ENCODE assay signal across 26 cellular contexts in genomic region chr4:80219301-80220025, GRCh38. TPM values are rescaled to one million over a fixed set of nuclear protein-coding genes. Genes with fewer than 3 reads are reported as not detected.
DNase-seq lines count a peak whose midpoint lies in the region; ATAC-seq and TF ChIP-seq lines count a peak whose summit lies in the region.
"Had no signal": no experiment of that assay in that cellular context is flagged by ENCODE, and none has a peak within 500 bp of the region (broad histone marks: within the 10 kb centered on the region; RNA-seq: fewer than 3 reads in every experiment).

No MANE protein-coding gene starts in this region.

- H3K79me2 ChIP-seq in PC-3 (ENCODE audit: low read length): no peaks in the 10 kb centered on the region
- H3K79me2 ChIP-seq in Karpas-422 (ENCODE audit: low read length): no peaks in the 10 kb centered on the region

- TF ChIP-seq CTCF in PC-3 (conservative IDR thresholded peaks at IDR 0.05; ENCODE audit: low read depth, low read length): no peak
- no peak for TF ChIP-seq CTCF in cardiac fibroblast (IDR thresholded peaks at IDR 0.05; ENCODE audit: low read depth, low read length)
- TF ChIP-seq CTCF in Calu3 (IDR thresholded peaks at IDR 0.05; ENCODE audit: unreplicated experiment): no peak

- no peak overlapping the region for H3K4me3 Mint-ChIP-seq in Calu3 (ENCODE audit: low read depth, unreplicated experiment)
- H3K4me3 Mint-ChIP-seq: activated naive CD8-positive, alpha-beta T cell treated with anti-CD3 and anti-CD28 coated beads for 36 hours; CD14-positive monocyte; immature natural killer cell had no signal

- peaks cover 9% of the 10 kb centered on the region for H3F3A ChIP-seq in PC-3 (ENCODE audit: low read length, unreplicated experiment)

- no peaks in the 10 kb centered on the region for H3K36me3 Mint-ChIP-seq in Calu3 (ENCODE audit: insufficient read depth, unreplicated experiment)
- H3K36me3 Mint-ChIP-seq: activated naive CD8-positive, alpha-beta T cell treated with anti-CD3 and anti-CD28 coated beads for 36 hours; CD14-positive monocyte; immature natural killer cell had no signal

- H3K27me3 ChIP-seq in PC-3 (ENCODE audit: low read length) (no peaks in the 10 kb centered on the region), Karpas-422 (ENCODE audit: low read length) (no peaks in the 10 kb centered on the region)
- H3K27me3 ChIP-seq: brain microvascular endothelial cell had no signal

- H3K27ac Mint-ChIP-seq in Calu3 (ENCODE audit: unreplicated experiment): no peak overlapping the region
- H3K27ac Mint-ChIP-seq: activated naive CD8-positive, alpha-beta T cell treated with anti-CD3 and anti-CD28 coated beads for 36 hours; CD14-positive monocyte; immature natural killer cell had no signal

- H3K4me1 Mint-ChIP-seq in Calu3 (ENCODE audit: low read depth, unreplicated experiment): no peaks in the 10 kb centered on the region
- H3K4me1 Mint-ChIP-seq: immature natural killer cell had no signal

- POLR2A ChIA-PET in PC-3 (lab: Charles Lee; ENCODE audit: unreplicated experiment): no interaction called here

- H3K9me3 Mint-ChIP-seq in Calu3 (ENCODE audit: low read depth, unreplicated experiment): no peaks in the 10 kb centered on the region
- H3K9me3 Mint-ChIP-seq: activated naive CD8-positive, alpha-beta T cell treated with anti-CD3 and anti-CD28 coated beads for 36 hours; CD14-positive monocyte; immature natural killer cell had no signal

- peak; percentile 87 for ATAC-seq in PC-3
- ATAC-seq in GM18861 (IDR thresholded peaks at IDR 0.05; ENCODE audit: unreplicated experiment): no peak
- ATAC-seq: esophagus mucosa, right cardiac atrium had no signal

- no peaks in the 10 kb centered on the region for H3K27me3 Mint-ChIP-seq in Calu3 (ENCODE audit: unreplicated experiment)

- H3K9me2 ChIP-seq in PC-3 (replicated peaks; ENCODE audit: low read length) (no peaks in the 10 kb centered on the region), Karpas-422 (replicated peaks; ENCODE audit: insufficient read depth, low read length) (no peaks in the 10 kb centered on the region)

- H3K9ac ChIP-seq in PC-3 (ENCODE audit: low read length) (no peak overlapping the region), Karpas-422 (ENCODE audit: low read length) (no peak overlapping the region)

- H3K27ac ChIP-seq in PC-3 (ENCODE audit: low read length): peak overlapping the region; percentile 51
- no peak overlapping the region for H3K27ac ChIP-seq in Karpas-422 (ENCODE audit: low read length)
- H3K27ac ChIP-seq: brain microvascular endothelial cell, PC-9, SK-N-MC had no signal

- 0 out of 2 replicates have a peak overlapping the region, but pooled peaks have one; percentile 1 for H2AFZ ChIP-seq in PC-3 (ENCODE audit: low read length)
- no peak overlapping the region for H2AFZ ChIP-seq in Karpas-422 (ENCODE audit: low read length)
- H2AFZ ChIP-seq: PC-9 had no signal

- intact Hi-C loops in PC-3 (cut with micrococcal nuclease) (loop anchor here (2.0 to 10.0 kb wide), 5 partner anchors 48 to 1267 kb away; partner anchors contain the start of gene FGF5), Calu3 (cut with micrococcal nuclease; ENCODE audit: unreplicated experiment) (loop anchor here (2.0 to 5.0 kb wide), 4 partner anchors 115 to 1177 kb away; partner anchors contain the start of gene CFAP299)

- H3K4me1 ChIP-seq in PC-3 (ENCODE audit: insufficient read depth, low read length) (peaks cover 25% of the 10 kb centered on the region), Karpas-422 (ENCODE audit: low read length) (no peaks in the 10 kb centered on the region)

- H3K36me3 ChIP-seq in PC-3 (ENCODE audit: low read depth, low read length): no peaks in the 10 kb centered on the region
- H3K36me3 ChIP-seq in Karpas-422 (ENCODE audit: insufficient read depth, low read length): no peaks in the 10 kb centered on the region
- H3K36me3 ChIP-seq: brain microvascular endothelial cell had no signal

- CTCF ChIA-PET in PC-3 (lab: Charles Lee): interaction anchor here (2.7 kb wide), 1 partner anchor 104 kb away, joined by 16 read pairs; no protein-coding TSS in a partner anchor
- CTCF ChIA-PET in Calu3 (lab: Charles Lee): interaction anchor here (1.7 to 2.0 kb wide), 2 partner anchors 17 to 103 kb away, joined by 4 to 9 read pairs; no protein-coding TSS in a partner anchor

- H3K4me3 ChIP-seq in PC-3 (ENCODE audit: low read length) (peak overlapping the region; percentile 25; the same call in 1 of the 2 replicates), cardiac fibroblast (replicated peaks in 1 of 2; ENCODE audit: low read depth in 2 of 2, low read length in 2 of 2) (no peak overlapping the region), Karpas-422 (ENCODE audit: low read length) (no peak overlapping the region)
- H3K4me3 ChIP-seq: lung, PC-9, SK-N-MC had no signal

- BruUV-seq in PC-3 (replicated peaks; lab: Mats Ljungman, UMichigan) (no TSS peak), Calu3 (replicated peaks; lab: Mats Ljungman, UMichigan) (no TSS peak)

- H4K20me1 ChIP-seq in PC-3 (ENCODE audit: low read length): no peaks in the 10 kb centered on the region
- no peaks in the 10 kb centered on the region for H4K20me1 ChIP-seq in Karpas-422 (ENCODE audit: insufficient read depth, low read depth, low read length)

- DNase-seq in ELF-1 (ENCODE audit: low read depth, low spot score): peak; percentile 68
- DNase-seq in PC-3: peak; percentile 70
- peak; percentile 30 to 45 for DNase-seq in cardiac fibroblast (ENCODE audit: low read depth in 2 of 2)
- peak; percentile 47 for DNase-seq in kidney tubule cell (ENCODE audit: low spot score)
- DNase-seq in NCI-H2227 treated with DMSO at 0.1 percent for 48 hours (lab: John Stamatoyannopoulos, UW): no peak
- DNase-seq in Karpas-422: no peak
- DNase-seq in Calu3: no peak
- DNase-seq: activated CD4-positive, CD25-positive, alpha-beta regulatory T cell treated with anti-CD3 and anti-CD28 coated beads, Interleukin-2, amount 50 U/mL, for 72 hours; activated naive CD8-positive, alpha-beta T cell treated with anti-CD3 and anti-CD28 coated beads for 36 hours; brain microvascular endothelial cell; DMS 273 treated with DMSO at 0.1 percent for 48 hours; head of caudate nucleus; immature natural killer cell; NCI-H1417 treated with DMSO at 0.1 percent for 48 hours; NCI-H2171; NCI-H774; PC-9; stimulated activated CD4-positive, alpha-beta T cell treated with anti-CD3 and anti-CD28 coated beads, Interleukin-15, amount 100 ng/mL, for 24 hours; T-helper 9 cell had no signal

- H3K9me3 ChIP-seq in PC-3 (ENCODE audit: low read length) (no peaks in the 10 kb centered on the region), Karpas-422 (ENCODE audit: low read length) (no peaks in the 10 kb centered on the region)

- H3K4me2 ChIP-seq in PC-3 (ENCODE audit: low read length) (peak overlapping the region; percentile 73), Karpas-422 (ENCODE audit: low read depth, low read length, poor library complexity, severe bottlenecking) (no peak overlapping the region)
- H3K4me2 ChIP-seq: PC-9 had no signal

RNA-seq across cellular contexts. Expression of gene PRDM8, which starts 22.2 kb away (rescaled TPM):
- 8.9 and 9.4 TPM in 2 replicates for total RNA-seq in PC-3 (2014; rRNA removed)
- total RNA-seq in Karpas-422 (2014; rRNA removed; shearing (Covaris generic); ENCODE audit: low replicate concordance): not detected in 2 replicates
- total RNA-seq in Calu3 (2022): 1.8 and 2.4 TPM in 2 replicates

RNA-seq across cellular contexts. Expression of gene FGF5, which starts 47.0 kb away (rescaled TPM):
- total RNA-seq in PC-3 (2014; rRNA removed): 0.75 and 2.6 TPM in 2 replicates
- not detected in 2 replicates for total RNA-seq in Karpas-422 (2014; rRNA removed; shearing (Covaris generic); ENCODE audit: low replicate concordance)
- 0.50 and 0.81 TPM in 2 replicates for total RNA-seq in Calu3 (2022)
- total RNA-seq: activated naive CD8-positive, alpha-beta T cell treated with anti-CD3 and anti-CD28 coated beads for 36 hours; esophagus mucosa; MCF 10A; PC-9; right cardiac atrium had no signal

Comparison
In these comparisons a context has a peak if more than half of its experiments do, and no peak if none do; other contexts are left out.
1. DNase-seq: peak in ELF-1 (single experiment), PC-3 (single experiment), cardiac fibroblast (2 of 2) and kidney tubule cell (single experiment); none in NCI-H2227 treated with DMSO at 0.1 percent for 48 hours (single experiment), Karpas-422 (single experiment) and Calu3 (single experiment).